ENCODE assay signal across 24 cellular contexts in genomic region chr10:43074409-43074808, GRCh38. TPM values are rescaled to one million over a fixed set of nuclear protein-coding genes. Genes with fewer than 3 reads are reported as not detected.
DNase-seq lines count a peak whose midpoint lies in the region; ATAC-seq and TF ChIP-seq lines count a peak whose summit lies in the region.
"Had no signal": no experiment of that assay in that cellular context is flagged by ENCODE, and none has a peak within 500 bp of the region (broad histone marks: within the 10 kb centered on the region; RNA-seq: fewer than 3 reads in every experiment).

No MANE protein-coding gene starts in this region.

- no peak for TF ChIP-seq POLR2A in heart left ventricle (IDR thresholded peaks at IDR 0.05)
- no peak for TF ChIP-seq POLR2A in spleen (IDR thresholded peaks at IDR 0.05)
- TF ChIP-seq POLR2A in breast epithelium (IDR thresholded peaks at IDR 0.05): no peak

- peaks cover 12 to 65% (median 32%) of the 10 kb centered on the region in 9 donors for H3K27me3 ChIP-seq in heart left ventricle
- peaks cover 0 to 74% (median 45%) of the 10 kb centered on the region in 7 donors for H3K27me3 ChIP-seq in spleen (replicated peaks in 1 of 7)
- H3K27me3 ChIP-seq in breast epithelium: peaks cover 0 to 60% of the 10 kb centered on the region in 2 donors
- H3K27me3 ChIP-seq: BE2C had no signal

- no peak overlapping the region for H3K27ac Mint-ChIP-seq in chondrocyte (ENCODE audit: unreplicated experiment)
- H3K27ac Mint-ChIP-seq in activated T-cell treated with anti-CD3 and anti-CD28 coated beads, Interleukin-2, amount 50 U/mL, for 24 hours: no peak overlapping the region
- H3K27ac Mint-ChIP-seq: CD14-positive monocyte; CD4-positive, alpha-beta T cell; CD8-positive, alpha-beta memory T cell had no signal

- 81 to 87% (median 85%) methylated on average over 5 of the region's 5 CpGs for WGBS in heart left ventricle, 4 donors
- WGBS in spleen, 5 donors: 58 to 90% (median 80%) methylated on average over 2 to 5 of the region's 5 CpGs

- peaks cover 53% of the 10 kb centered on the region for H3K27me3 Mint-ChIP-seq in chondrocyte (ENCODE audit: low read depth)
- H3K27me3 Mint-ChIP-seq in activated T-cell treated with anti-CD3 and anti-CD28 coated beads, Interleukin-2, amount 50 U/mL, for 24 hours: peaks cover 40% of the 10 kb centered on the region

- H3K4me3 ChIP-seq in heart left ventricle (no peak overlapping the region), mucosa of descending colon (no peak overlapping the region), spleen (no peak overlapping the region), breast epithelium (no peak overlapping the region)
- H3K4me3 ChIP-seq: A549; BLaER1 treated with 17β-estradiol and CSF1 and Interleukin-3, amounts not matched to agents 10 nM and 100 nM; GM12878; GM23248 had no signal

- no peak overlapping the region for H3K4me3 Mint-ChIP-seq in chondrocyte (ENCODE audit: unreplicated experiment)
- H3K4me3 Mint-ChIP-seq in activated T-cell treated with anti-CD3 and anti-CD28 coated beads, Interleukin-2, amount 50 U/mL, for 24 hours: no peak overlapping the region
- H3K4me3 Mint-ChIP-seq: CD4-positive, alpha-beta T cell had no signal

- no peaks in the 10 kb centered on the region for H3K36me3 Mint-ChIP-seq in chondrocyte (ENCODE audit: low read depth)
- no peaks in the 10 kb centered on the region for H3K36me3 Mint-ChIP-seq in activated T-cell treated with anti-CD3 and anti-CD28 coated beads, Interleukin-2, amount 50 U/mL, for 24 hours (ENCODE audit: low read depth)
- H3K36me3 Mint-ChIP-seq: CD14-positive monocyte; CD8-positive, alpha-beta memory T cell had no signal

- H3K27ac ChIP-seq in heart left ventricle (no peak overlapping the region), spleen (no peak overlapping the region), breast epithelium (no peak overlapping the region)
- H3K27ac ChIP-seq: A549; BLaER1 treated with 17β-estradiol and CSF1 and Interleukin-3, amounts not matched to agents 10 nM and 100 nM; GM23248 had no signal

- no peaks in the 10 kb centered on the region for H3K9me3 Mint-ChIP-seq in chondrocyte (ENCODE audit: low read depth)
- no peaks in the 10 kb centered on the region for H3K9me3 Mint-ChIP-seq in activated T-cell treated with anti-CD3 and anti-CD28 coated beads, Interleukin-2, amount 50 U/mL, for 24 hours
- H3K9me3 Mint-ChIP-seq: CD4-positive, alpha-beta T cell; CD8-positive, alpha-beta memory T cell had no signal

- TF ChIP-seq CTCF in heart left ventricle (IDR thresholded peaks at IDR 0.05) (no peak), chondrocyte (IDR thresholded peaks at IDR 0.05) (no peak), mucosa of descending colon (IDR thresholded peaks at IDR 0.05) (no peak), spleen (IDR thresholded peaks at IDR 0.05 in 8 of 11, conservative IDR thresholded peaks at IDR 0.05 in 3 of 11) (no peak), breast epithelium (IDR thresholded peaks at IDR 0.05) (no peak)

- intact Hi-C loops in heart left ventricle (cut with DNase I) (loop anchor here in 1 of 10 donors (10.0 kb wide), 1 partner anchor 120 kb away; no protein-coding TSS in a partner anchor), left cardiac atrium (cut with DNase I) (no loop called here), mucosa of descending colon (cut with DNase I, micrococcal nuclease) (no loop called here), spleen (cut with DNase I; ENCODE audit: low total_unique reads) (no loop called here), breast epithelium (cut with DNase I; ENCODE audit: low total_unique reads) (no loop called here)

- DNase-seq in heart left ventricle (peak in 3 of 5 donors; percentile 10 to 19 (median 16)), left cardiac atrium (no peak), chondrocyte (ENCODE audit: low spot score) (peak; percentile 65), mucosa of descending colon (peak in 2 of 3 donors; percentile 8 to 29), spleen (peak; percentile 56), breast epithelium (ENCODE audit: low spot score in 2 of 2) (no peak)
- DNase-seq in activated T-cell treated with anti-CD3 and anti-CD28 coated beads, Interleukin-2, amount 50 U/mL, for 24 hours: no peak
- DNase-seq: 8988T; ACHN; AML-193; BE2C; CD4-positive, alpha-beta T cell; DMS 273 treated with DMSO at 0.1 percent for 48 hours; DMS79; EL; GDM1; GM23248; H7; HCEC 1CT had no signal

- ATAC-seq in heart left ventricle (no peak), left cardiac atrium (no peak), mucosa of descending colon (no peak)
- ATAC-seq: A549, GM12878 had no signal

- no peaks in the 10 kb centered on the region for H3K36me3 ChIP-seq in heart left ventricle
- no peaks in the 10 kb centered on the region for H3K36me3 ChIP-seq in mucosa of descending colon (ENCODE audit: low read depth)
- no peaks in the 10 kb centered on the region for H3K36me3 ChIP-seq in spleen
- H3K36me3 ChIP-seq in breast epithelium: no peaks in the 10 kb centered on the region
- H3K36me3 ChIP-seq: BLaER1 treated with 17β-estradiol and CSF1 and Interleukin-3, amounts not matched to agents 10 nM and 100 nM had no signal

- H3K9me3 ChIP-seq in heart left ventricle: no peaks in the 10 kb centered on the region
- H3K9me3 ChIP-seq in mucosa of descending colon: no peaks in the 10 kb centered on the region
- no peaks in the 10 kb centered on the region for H3K9me3 ChIP-seq in spleen
- H3K9me3 ChIP-seq in breast epithelium: no peaks in the 10 kb centered on the region
- H3K9me3 ChIP-seq: A549; BE2C; BLaER1 treated with 17β-estradiol and CSF1 and Interleukin-3, amounts not matched to agents 10 nM and 100 nM had no signal

- H3K4me1 Mint-ChIP-seq in chondrocyte (ENCODE audit: low read depth): peaks cover 8% of the 10 kb centered on the region
- H3K4me1 Mint-ChIP-seq in activated T-cell treated with anti-CD3 and anti-CD28 coated beads, Interleukin-2, amount 50 U/mL, for 24 hours (ENCODE audit: low read depth): peaks cover 7% of the 10 kb centered on the region

- peaks cover 0 to 22% (median 2%) of the 10 kb centered on the region in 12 donors for H3K4me1 ChIP-seq in heart left ventricle
- peaks cover 7% of the 10 kb centered on the region for H3K4me1 ChIP-seq in mucosa of descending colon (ENCODE audit: low read depth)
- peaks cover 3 to 28% (median 21%) of the 10 kb centered on the region in 6 donors for H3K4me1 ChIP-seq in spleen
- peaks cover 0 to 4% of the 10 kb centered on the region in 2 donors for H3K4me1 ChIP-seq in breast epithelium

RNA-seq across cellular contexts. Expression of gene RET, which starts 2.5 kb away (rescaled TPM):
- total RNA-seq in heart left ventricle (1 to 10 TPM in 4 of 9 donors, under 1 TPM in 5; 0.12 to 3.3 (median 0.66) TPM), left cardiac atrium (1 to 10 TPM in 1 of 2 donors, under 1 TPM in 1; 0.84 to 6.1 TPM), chondrocyte (0.12 to 0.18 TPM in 2 of 3 replicates, not detected in the other), mucosa of descending colon (10 to 100 TPM in 1 of 3 donors, 1 to 10 TPM in 1, under 1 TPM in 1; 0.84 to 13.5 (median 1.6) TPM), spleen (under 1 TPM in 5 of 7 donors, not detected in 2; 0.30 to 0.54 (median 0.34) TPM), breast epithelium (1 to 10 TPM in 1 of 3 donors, under 1 TPM in 2; 0.66 to 1.8 (median 0.96) TPM)
- polyA plus RNA-seq in heart left ventricle (under 1 TPM; 0.29 to 0.84 TPM), spleen (under 1 TPM; 0.02 to 0.11 (median 0.10) TPM)
- total RNA-seq: CD4-positive, alpha-beta T cell; GM12878; GM23248 had no signal
- polyA plus RNA-seq: GM12878, GM23248 had no signal

Comparison
In these comparisons a context has a peak if more than half of its experiments do, and no peak if none do; other contexts are left out.
1. DNase-seq: peak in heart left ventricle (3 of 5), chondrocyte (single experiment), mucosa of descending colon (2 of 3) and spleen (single experiment); none in left cardiac atrium (single experiment), breast epithelium (0 of 2) and activated T-cell treated with anti-CD3 and anti-CD28 coated beads, Interleukin-2, amount 50 U/mL, for 24 hours (single experiment).